In genomic region chr10:50621981-50622496, GRCh38 we compare ENCODE assay signal across 1 cellular context.
TF ChIP-seq lines count a peak whose summit lies in the region.

No MANE protein-coding gene starts in this region.

TF ChIP-seq in K562, 482 proteins besides CTCF, POLR2A, EP300 and RAD21 (continued from another document and continues in another):
- TF ChIP-seq ZNF407 (IDR thresholded peaks at IDR 0.05; ENCODE audit: low read depth) (no peak), GATA2 (CRISPR knock-in tag; IDR thresholded peaks at IDR 0.05) (peak; percentile 28; the same call in 1 of the 2 replicates), ZKSCAN1 (IDR thresholded peaks at IDR 0.05; ENCODE audit: low read depth, low read length) (peak; percentile 71), PHB2 (IDR thresholded peaks at IDR 0.05; ENCODE audit: low read depth) (no peak), BACH1 (tag; IDR thresholded peaks at IDR 0.05) (peak; percentile 31; the same call in 1 of the 2 replicates), ESRRB (CRISPR knock-in tag; IDR thresholded peaks at IDR 0.05; ENCODE audit: borderline replicate concordance) (no peak), ATF6 (CRISPR knock-in tag; IDR thresholded peaks at IDR 0.05) (peak; percentile 95), ZNF24 (IDR thresholded peaks at IDR 0.05) (peak; percentile 76), VEZF1 (CRISPR knock-in tag; IDR thresholded peaks at IDR 0.05) (peak; percentile 67), ZBTB9 (CRISPR knock-in tag; IDR thresholded peaks at IDR 0.05) (0 out of 2 replicates have a peak, but pooled peaks have one; percentile 42), SMAD1 (IDR thresholded peaks at IDR 0.05; ENCODE audit: low read depth, low read length, partially characterized antibody) (no peak), TAF15 (IDR thresholded peaks at IDR 0.05; ENCODE audit: low read depth, low read length) (no peak), ZNF263 (CRISPR knock-in tag; IDR thresholded peaks at IDR 0.05; ENCODE audit: borderline replicate concordance) (peak; percentile 77), NR2C1 (IDR thresholded peaks at IDR 0.05) (no peak), NR2C1 (tag; IDR thresholded peaks at IDR 0.05) (no peak), E2F3 (CRISPR knock-in tag; IDR thresholded peaks at IDR 0.05) (0 out of 2 replicates have a peak, but pooled peaks have one; percentile 60), LCOR (CRISPR knock-in tag; IDR thresholded peaks at IDR 0.05) (peak; percentile 45; the same call in 1 of the 2 replicates), GATAD2B (IDR thresholded peaks at IDR 0.05; ENCODE audit: borderline replicate concordance) (no peak), GTF2E2 (tag; IDR thresholded peaks at IDR 0.05) (no peak), ERF (CRISPR knock-in tag; IDR thresholded peaks at IDR 0.05) (no peak), ARID1B (IDR thresholded peaks at IDR 0.05) (peak; percentile 73), JUN (IDR thresholded peaks at IDR 0.05; ENCODE audit: borderline replicate concordance, low read depth, low read length) (peak; percentile 40; the same call in 1 of the 2 replicates), JUN (CRISPR knock-in tag; IDR thresholded peaks at IDR 0.05; ENCODE audit: borderline replicate concordance) (no peak), MEIS2 (IDR thresholded peaks at IDR 0.05; ENCODE audit: partially characterized antibody) (peak; percentile 39), ID3 (CRISPR knock-in tag; IDR thresholded peaks at IDR 0.05) (no peak), ID3 (tag; IDR thresholded peaks at IDR 0.05) (no peak), CREB5 (CRISPR knock-in tag; IDR thresholded peaks at IDR 0.05) (no peak), TCF7L2 (IDR thresholded peaks at IDR 0.05; ENCODE audit: low read depth, low read length) (no peak), MNT (conservative IDR thresholded peaks at IDR 0.05) (peak; percentile 66 to 87), NCOA4 (IDR thresholded peaks at IDR 0.05; ENCODE audit: partially characterized antibody) (no peak), HOMEZ (CRISPR knock-in tag; IDR thresholded peaks at IDR 0.05) (0 out of 2 replicates have a peak, but pooled peaks have one; percentile 52), NR2C2 (CRISPR knock-in tag; IDR thresholded peaks at IDR 0.05) (no peak), NR2C2 (tag; IDR thresholded peaks at IDR 0.05) (0 out of 2 replicates have a peak, but pooled peaks have one; percentile 30), HCFC1 (IDR thresholded peaks at IDR 0.05; ENCODE audit: low read depth, low read length) (0 out of 2 replicates have a peak, but pooled peaks have one; percentile 29), ZNF197 (CRISPR knock-in tag; IDR thresholded peaks at IDR 0.05; ENCODE audit: low read depth) (no peak), DPF2 (IDR thresholded peaks at IDR 0.05) (peak; percentile 81), THAP12 (CRISPR knock-in tag; IDR thresholded peaks at IDR 0.05) (no peak), CBFA2T3 (IDR thresholded peaks at IDR 0.05) (peak; percentile 47; the same call in 1 of the 2 replicates), WHSC1 (IDR thresholded peaks at IDR 0.05; ENCODE audit: low read length) (peak; percentile 41), HSF4 (CRISPR knock-in tag; IDR thresholded peaks at IDR 0.05; ENCODE audit: borderline replicate concordance) (peak; percentile 68; the same call in 1 of the 2 replicates), SAFB (IDR thresholded peaks at IDR 0.05; ENCODE audit: borderline replicate concordance, low read depth, low read length) (peak; percentile 44; the same call in 1 of the 2 replicates), ZBTB7A (IDR thresholded peaks at IDR 0.05; ENCODE audit: borderline replicate concordance, control insufficient read depth, low read depth, low read length) (peak; percentile 31; the same call in 1 of the 2 replicates), CBX8 (IDR thresholded peaks at IDR 0.05; ENCODE audit: borderline replicate concordance, extremely low read depth, low read depth, low read length, poor library complexity, severe bottlenecking) (no peak)
